ENCODE assay signal across 19 cellular contexts in the genomic region with DNA sequence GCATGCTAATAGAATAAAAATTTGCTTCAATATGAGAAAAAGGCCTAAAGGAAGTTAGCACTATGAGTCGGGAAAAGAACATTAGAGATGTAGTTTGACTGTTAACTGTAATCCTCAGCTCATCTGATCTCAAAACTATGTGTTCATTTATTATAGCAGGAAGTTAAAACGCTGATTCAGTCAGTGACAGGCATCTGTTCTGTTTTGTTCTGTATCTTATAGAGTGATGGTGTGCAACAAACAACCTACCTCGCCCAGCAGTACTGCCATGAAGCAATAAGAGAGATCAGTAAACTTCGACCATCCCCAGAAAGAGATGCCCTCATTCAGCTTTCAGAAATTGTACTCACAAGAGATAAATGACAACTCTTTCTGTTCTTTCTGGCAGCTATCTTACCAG. TPM values are rescaled to one million over a fixed set of nuclear protein-coding genes. Genes with fewer than 3 reads are reported as not detected.
DNase-seq lines count a peak whose midpoint lies in the region; ATAC-seq and TF ChIP-seq lines count a peak whose summit lies in the region.
"Had no signal": no experiment of that assay in that cellular context is flagged by ENCODE, and none has a peak within 500 bp of the region (broad histone marks: within the 10 kb centered on the region; RNA-seq: fewer than 3 reads in every experiment).

No MANE protein-coding gene starts in this region.

- peaks cover 14% of the 10 kb centered on the region for H3K4me1 ChIP-seq in KMS-11 (ENCODE audit: low read depth, poor library complexity, severe bottlenecking)
- H3K4me1 ChIP-seq: esophagus squamous epithelium, right lobe of liver, transverse colon had no signal

- no peaks in the 10 kb centered on the region for H3K27me3 ChIP-seq in KMS-11 (ENCODE audit: insufficient read depth, low read depth)
- H3K27me3 ChIP-seq: esophagus squamous epithelium, right lobe of liver, transverse colon had no signal

- H3K4me1 Mint-ChIP-seq in activated CD4-positive, alpha-beta T cell treated with anti-CD3 and anti-CD28 coated beads for 36 hours: peaks cover 21% of the 10 kb centered on the region
- peaks cover 2% of the 10 kb centered on the region for H3K4me1 Mint-ChIP-seq in activated naive CD8-positive, alpha-beta T cell (ENCODE audit: low read depth)
- H3K4me1 Mint-ChIP-seq in naive B cell: peaks cover 15 to 22% (median 18%) of the 10 kb centered on the region in 3 donors
- no peaks in the 10 kb centered on the region for H3K4me1 Mint-ChIP-seq in Calu3 (ENCODE audit: low read depth, unreplicated experiment)

- POLR2A ChIA-PET in activated CD4-positive, alpha-beta T cell treated with anti-CD3 and anti-CD28 coated beads for 36 hours (lab: Charles Lee): no interaction called here

- no peak overlapping the region for H2AFZ ChIP-seq in KMS-11 (ENCODE audit: low read depth)

- no peak overlapping the region for H3K4me3 Mint-ChIP-seq in activated CD4-positive, alpha-beta T cell treated with anti-CD3 and anti-CD28 coated beads for 36 hours
- no peak overlapping the region for H3K4me3 Mint-ChIP-seq in activated naive CD8-positive, alpha-beta T cell
- no peak overlapping the region for H3K4me3 Mint-ChIP-seq in naive B cell
- no peak overlapping the region for H3K4me3 Mint-ChIP-seq in Calu3 (ENCODE audit: low read depth, unreplicated experiment)
- H3K4me3 Mint-ChIP-seq: H9 had no signal

- H3K27me3 Mint-ChIP-seq in activated CD4-positive, alpha-beta T cell treated with anti-CD3 and anti-CD28 coated beads for 36 hours: no peaks in the 10 kb centered on the region
- H3K27me3 Mint-ChIP-seq in activated naive CD8-positive, alpha-beta T cell: no peaks in the 10 kb centered on the region
- H3K27me3 Mint-ChIP-seq in naive B cell (no peaks in the 10 kb centered on the region), Calu3 (ENCODE audit: unreplicated experiment) (no peaks in the 10 kb centered on the region)

- H3K9me3 Mint-ChIP-seq in activated CD4-positive, alpha-beta T cell treated with anti-CD3 and anti-CD28 coated beads for 36 hours (ENCODE audit: low read depth): no peaks in the 10 kb centered on the region
- no peaks in the 10 kb centered on the region for H3K9me3 Mint-ChIP-seq in activated naive CD8-positive, alpha-beta T cell (ENCODE audit: low read depth)
- H3K9me3 Mint-ChIP-seq in naive B cell (no peaks in the 10 kb centered on the region), Calu3 (ENCODE audit: low read depth, unreplicated experiment) (no peaks in the 10 kb centered on the region)
- H3K9me3 Mint-ChIP-seq: H9 had no signal

- CTCF ChIA-PET in activated CD4-positive, alpha-beta T cell treated with anti-CD3 and anti-CD28 coated beads for 36 hours (lab: Charles Lee): interaction anchor here (1.1 to 1.4 kb wide), 2 partner anchors 20 to 86 kb away, joined by 3 to 8 read pairs; no protein-coding TSS in a partner anchor
- CTCF ChIA-PET in Calu3 (lab: Charles Lee): no interaction called here

- H3K4me3 ChIP-seq in KMS-11 (IDR thresholded peaks at IDR 0.05; ENCODE audit: insufficient read depth, low read depth, low read length): no peak overlapping the region
- H3K4me3 ChIP-seq: esophagus squamous epithelium, right lobe of liver, transverse colon had no signal

- BruUV-seq in Calu3 (replicated peaks; lab: Mats Ljungman, UMichigan): no TSS peak

- no peak overlapping the region for H3K9ac ChIP-seq in KMS-11

- no peak overlapping the region for H3K4me2 ChIP-seq in KMS-11

- no peak for DNase-seq in activated CD4-positive, alpha-beta T cell treated with anti-CD3 and anti-CD28 coated beads for 36 hours
- DNase-seq in activated CD4-positive, alpha-beta T cell treated with anti-CD3 and anti-CD28 coated beads, Interleukin-2, amount 50 U/mL, for 1 hour: no peak
- DNase-seq in naive B cell (no peak), Calu3 (no peak), NCI-H1417 (lab: John Stamatoyannopoulos, UW) (no peak), glomerular visceral epithelial cell (ENCODE audit: extremely low spot score) (no peak)
- DNase-seq: activated CD4-positive, CD25-positive, alpha-beta regulatory T cell treated with anti-CD3 and anti-CD28 coated beads, Interleukin-2, amount 50 U/mL, for 72 hours; C1 segment of cervical spinal cord; DND-41; esophagus squamous epithelium; H9; IMR-90; NCI-H187 treated with DMSO at 0.1 percent for 48 hours; NCI-H446; right lobe of liver; stimulated activated naive CD8-positive, alpha-beta T cell treated with anti-CD3 and anti-CD28 coated beads, Interleukin-15, Interleukin-2, amounts not matched to agents 100 U/mL and 50 U/mL, for 24 hours; transverse colon had no signal

- 0 out of 2 replicates have a peak overlapping the region, but pooled peaks have one; percentile 11 for H3K27ac ChIP-seq in KMS-11
- H3K27ac ChIP-seq: esophagus squamous epithelium, right lobe of liver, transverse colon had no signal

- ATAC-seq in activated CD4-positive, alpha-beta T cell treated with anti-CD3 and anti-CD28 coated beads for 36 hours: no peak
- no peak for ATAC-seq in naive B cell (ENCODE audit: low read depth in 2 of 2)
- ATAC-seq: stimulated activated naive CD8-positive, alpha-beta T cell treated with anti-CD3 and anti-CD28 coated beads, Interleukin-15, Interleukin-2, amounts not matched to agents 100 U/mL and 50 U/mL, for 24 hours had no signal

- TF ChIP-seq CTCF in KMS-11 (conservative IDR thresholded peaks at IDR 0.05; ENCODE audit: low read depth, low read length): no peak
- no peak for TF ChIP-seq CTCF in Calu3 (IDR thresholded peaks at IDR 0.05; ENCODE audit: unreplicated experiment)

- H4K20me1 ChIP-seq in KMS-11 (ENCODE audit: insufficient read depth): no peaks in the 10 kb centered on the region

- intact Hi-C loops in activated CD4-positive, alpha-beta T cell treated with anti-CD3 and anti-CD28 coated beads for 36 hours (cut with DNase I, micrococcal nuclease): no loop called here
- intact Hi-C loops in Calu3 (cut with micrococcal nuclease; ENCODE audit: unreplicated experiment): no loop called here

- peaks cover 47% of the 10 kb centered on the region for H3K36me3 Mint-ChIP-seq in activated CD4-positive, alpha-beta T cell treated with anti-CD3 and anti-CD28 coated beads for 36 hours (ENCODE audit: low read depth)
- peaks cover 14% of the 10 kb centered on the region for H3K36me3 Mint-ChIP-seq in activated naive CD8-positive, alpha-beta T cell
- H3K36me3 Mint-ChIP-seq in naive B cell (peaks cover 0 to 20% of the 10 kb centered on the region in 2 donors), Calu3 (ENCODE audit: insufficient read depth, unreplicated experiment) (peaks cover 42% of the 10 kb centered on the region)

- H3K36me3 ChIP-seq in KMS-11 (ENCODE audit: insufficient read depth): no peaks in the 10 kb centered on the region; the same call in 1 of the 2 replicates

- 0 out of 2 replicates have a peak, but pooled peaks cover 3% of the 10 kb centered on the region for H3K79me2 ChIP-seq in KMS-11 (ENCODE audit: insufficient read depth, low read depth)

- H3K27ac Mint-ChIP-seq in activated CD4-positive, alpha-beta T cell treated with anti-CD3 and anti-CD28 coated beads for 36 hours: peak overlapping the region; percentile 42
- peak overlapping the region; percentile 61 for H3K27ac Mint-ChIP-seq in activated naive CD8-positive, alpha-beta T cell
- peak overlapping the region in 4 of 6 donors; percentile 15 to 63 (median 22) for H3K27ac Mint-ChIP-seq in naive B cell
- H3K27ac Mint-ChIP-seq in Calu3 (ENCODE audit: unreplicated experiment): no peak overlapping the region
- H3K27ac Mint-ChIP-seq: H9 had no signal

RNA-seq across cellular contexts. Expression of gene PDSS1, which starts 48.6 kb away (rescaled TPM):
- 10 to 100 TPM; 16.1 to 20.7 TPM for total RNA-seq in activated CD4-positive, alpha-beta T cell treated with anti-CD3 and anti-CD28 coated beads for 36 hours
- 1 to 10 TPM in 5 of 6 donors, not detected in 1; 2.5 to 6.0 (median 2.6) TPM for polyA plus RNA-seq in naive B cell (ENCODE audit: low read depth in 6 of 6)
- total RNA-seq in Calu3 (2022): 15.4 and 15.9 TPM in 2 replicates
